In genomic region chr22:33659423-33659822, GRCh38 we compare ENCODE assay signal across 18 cellular contexts.
DNase-seq lines count a peak whose midpoint lies in the region; ATAC-seq and TF ChIP-seq lines count a peak whose summit lies in the region.
"Had no signal": no experiment of that assay in that cellular context is flagged by ENCODE, and none has a peak within 500 bp of the region (broad histone marks: within the 10 kb centered on the region; RNA-seq: fewer than 3 reads in every experiment).

No MANE protein-coding gene starts in this region.

- H3K27ac ChIP-seq in suprapubic skin, result peak overlapping the region; percentile 73
- H3K27ac ChIP-seq: coronary artery, epithelial cell of prostate, RWPE1 had no signal

- no peak for ATAC-seq in GM21825 (IDR thresholded peaks at IDR 0.05; ENCODE audit: unreplicated experiment)
- no peak for ATAC-seq in activated naive CD8-positive, alpha-beta T cell treated with anti-CD3 and anti-CD28 coated beads, Interleukin-2, amount 50 U/mL, for 24 hours
- ATAC-seq in esophagus mucosa, result no peak

- peaks cover 7% of the 10 kb centered on the region for H3K27me3 Mint-ChIP-seq in nephron (ENCODE audit: low read depth)
- no peaks in the 10 kb centered on the region for H3K27me3 Mint-ChIP-seq in activated naive CD8-positive, alpha-beta T cell treated with anti-CD3 and anti-CD28 coated beads, Interleukin-2, amount 50 U/mL, for 24 hours
- H3K27me3 Mint-ChIP-seq: activated B cell treated with CpG ODN at 0.5 μM for 24 hours had no signal

- no peak for TF ChIP-seq POLR2A in suprapubic skin (IDR thresholded peaks at IDR 0.05)

- H3K9me3 ChIP-seq in suprapubic skin, result no peaks in the 10 kb centered on the region

- H3K36me3 ChIP-seq in suprapubic skin, result no peaks in the 10 kb centered on the region

- H3K27ac Mint-ChIP-seq in nephron, result peak overlapping the region; percentile 27 to 59 (median 29)
- H3K27ac Mint-ChIP-seq in activated naive CD8-positive, alpha-beta T cell treated with anti-CD3 and anti-CD28 coated beads, Interleukin-2, amount 50 U/mL, for 24 hours, result no peak overlapping the region
- H3K27ac Mint-ChIP-seq: activated B cell treated with CpG ODN at 0.5 μM for 24 hours, HFFc6 had no signal

- peaks cover 7% of the 10 kb centered on the region for H3K9me3 Mint-ChIP-seq in nephron
- H3K9me3 Mint-ChIP-seq in activated naive CD8-positive, alpha-beta T cell treated with anti-CD3 and anti-CD28 coated beads, Interleukin-2, amount 50 U/mL, for 24 hours, result peaks cover 39% of the 10 kb centered on the region

- TF ChIP-seq EP300 in suprapubic skin (IDR thresholded peaks at IDR 0.05), result no peak

- H3K4me1 Mint-ChIP-seq in nephron, result peaks cover 22% of the 10 kb centered on the region
- no peaks in the 10 kb centered on the region for H3K4me1 Mint-ChIP-seq in activated naive CD8-positive, alpha-beta T cell treated with anti-CD3 and anti-CD28 coated beads, Interleukin-2, amount 50 U/mL, for 24 hours

- H3K4me3 Mint-ChIP-seq in nephron, result no peak overlapping the region
- no peak overlapping the region for H3K4me3 Mint-ChIP-seq in activated naive CD8-positive, alpha-beta T cell treated with anti-CD3 and anti-CD28 coated beads, Interleukin-2, amount 50 U/mL, for 24 hours
- H3K4me3 Mint-ChIP-seq: activated B cell treated with CpG ODN at 0.5 μM for 24 hours, HFFc6 had no signal

- 19% methylated on average over 2 of the region's 2 CpGs for WGBS in suprapubic skin

- no peaks in the 10 kb centered on the region for H3K27me3 ChIP-seq in suprapubic skin

- DNase-seq in GM04503 (ENCODE audit: low read depth) (peak; percentile 15), fibroblast of pulmonary artery (ENCODE audit: low read depth) (peak; percentile 52), suprapubic skin (ENCODE audit: low spot score in 2 of 2) (no peak), dedifferentiated amniotic fluid mesenchymal stem cell (ENCODE audit: extremely low spot score) (no peak)
- DNase-seq in activated naive CD8-positive, alpha-beta T cell treated with anti-CD3 and anti-CD28 coated beads, Interleukin-2, amount 50 U/mL, for 24 hours, result no peak
- DNase-seq: activated B cell treated with CpG ODN at 0.5 μM for 24 hours, AML-193, amniotic stem cell, Calu3, HFFc6, NCI-H2029 treated with DMSO at 0.1 percent for 48 hours, T-helper 1 cell had no signal

- H3K4me1 ChIP-seq in suprapubic skin, result peaks cover 13% of the 10 kb centered on the region

- H3K4me3 ChIP-seq in fibroblast of pulmonary artery (replicated peaks; ENCODE audit: low read depth, low read length) (no peak overlapping the region), suprapubic skin (no peak overlapping the region)
- H3K4me3 ChIP-seq: coronary artery had no signal

- peaks cover 17% of the 10 kb centered on the region for H3K36me3 Mint-ChIP-seq in nephron (ENCODE audit: low read depth)
- H3K36me3 Mint-ChIP-seq in activated naive CD8-positive, alpha-beta T cell treated with anti-CD3 and anti-CD28 coated beads, Interleukin-2, amount 50 U/mL, for 24 hours (ENCODE audit: low read depth), result no peaks in the 10 kb centered on the region

- TF ChIP-seq CTCF in fibroblast of pulmonary artery (IDR thresholded peaks at IDR 0.05; ENCODE audit: low read length, missing control alignments) (no peak), nephron (IDR thresholded peaks at IDR 0.05; ENCODE audit: unreplicated experiment in 3 of 3) (no peak), suprapubic skin (IDR thresholded peaks at IDR 0.05) (no peak)

Comparison
In these comparisons a context has a peak if more than half of its experiments do, and no peak if none do; other contexts are left out.
1. DNase-seq: peak in GM04503 (single experiment) and fibroblast of pulmonary artery (single experiment); none in suprapubic skin (0 of 2), activated naive CD8-positive, alpha-beta T cell treated with anti-CD3 and anti-CD28 coated beads, Interleukin-2, amount 50 U/mL, for 24 hours (single experiment) and dedifferentiated amniotic fluid mesenchymal stem cell (single experiment).